Comparison of ENCODE assay signal across 10 cellular contexts in genomic region chr11:45209904-45210699, GRCh38.
A peak's percentile ranks its signal among the peaks of the same experiment; 100 is the strongest.
DNase-seq lines count a peak whose midpoint lies in the region; ATAC-seq, FAIRE-seq and TF ChIP-seq lines count a peak whose summit lies in the region.
"Had no signal": no experiment of that assay in that cellular context is flagged by ENCODE, and none has a peak within 500 bp of the region (broad histone marks: within the 10 kb centered on the region; RNA-seq: fewer than 3 reads in every experiment).

No MANE protein-coding gene starts in this region.

- H3K79me2 ChIP-seq in GM23248 (ENCODE audit: insufficient read depth) (no peaks in the 10 kb centered on the region), GM12878 (ENCODE audit: control insufficient read depth, insufficient read depth, low read length) (no peaks in the 10 kb centered on the region), hepatocyte (peaks cover 16% of the 10 kb centered on the region)

- H3K4me1 ChIP-seq in GM23248 (ENCODE audit: insufficient read depth) (peaks cover 5% of the 10 kb centered on the region; the same call in 1 of the 2 replicates), GM12878 (ENCODE audit: control insufficient read depth, insufficient read depth, low read length) (no peaks in the 10 kb centered on the region), hepatocyte (ENCODE audit: insufficient read depth) (peaks cover 31% of the 10 kb centered on the region), sigmoid colon (peaks cover 0 to 47% (median 42%) of the 10 kb centered on the region in 4 donors)

- no peaks in the 10 kb centered on the region for H3F3A ChIP-seq in GM23248 (ENCODE audit: insufficient read depth)

- no peak for TF ChIP-seq EP300 in GM12878 (IDR thresholded peaks at IDR 0.05; ENCODE audit: borderline replicate concordance in 1 of 2, control insufficient read depth in 1 of 2, low read depth in 2 of 2, low read length in 2 of 2)
- TF ChIP-seq EP300 in sigmoid colon (IDR thresholded peaks at IDR 0.05): peak in 3 of 4 donors; percentile 76 to 95 (median 84)

- H3K36me3 ChIP-seq in GM23248 (ENCODE audit: low read depth) (no peaks in the 10 kb centered on the region), GM12878 (ENCODE audit: control insufficient read depth in 2 of 2, insufficient read depth in 2 of 2, low read length in 1 of 2) (no peaks in the 10 kb centered on the region; a peak in 1 of 4 replicates), hepatocyte (replicated peaks; ENCODE audit: insufficient read depth, low read depth) (no peaks in the 10 kb centered on the region), sigmoid colon (peaks cover 8 to 23% (median 18%) of the 10 kb centered on the region in 4 donors)

- H3K4me2 ChIP-seq in GM23248 (ENCODE audit: unreplicated experiment) (no peak overlapping the region), GM12878 (ENCODE audit: control insufficient read depth, insufficient read depth) (no peak overlapping the region), hepatocyte (peak overlapping the region; percentile 56)

- H3K36me3 Mint-ChIP-seq in T-helper 17 cell (ENCODE audit: low read depth): no peaks in the 10 kb centered on the region

- H2AFZ ChIP-seq in GM23248 (peak overlapping the region; percentile 56; the same call in 1 of the 2 replicates), GM12878 (ENCODE audit: control insufficient read depth, low read depth, low read length) (peak overlapping the region; percentile 26), hepatocyte (no peak overlapping the region)

- CTCF ChIA-PET in GM12878 (lab: Yijun Ruan, JAX): interaction anchor here (1.0 kb wide), 1 partner anchor 18 kb away, joined by 3 read pairs; no protein-coding TSS in a partner anchor

- no peak overlapping the region for H3K4me3 Mint-ChIP-seq in T-helper 17 cell

- no peaks in the 10 kb centered on the region for H3K27me3 ChIP-seq in GM23248 (replicated peaks; ENCODE audit: insufficient read depth)
- H3K27me3 ChIP-seq in GM12878 (replicated peaks in 1 of 2; ENCODE audit: control insufficient read depth in 2 of 2, insufficient read depth in 2 of 2, low read length in 1 of 2): no peaks in the 10 kb centered on the region
- no peaks in the 10 kb centered on the region for H3K27me3 ChIP-seq in hepatocyte
- no peaks in the 10 kb centered on the region for H3K27me3 ChIP-seq in sigmoid colon

- RAD21 ChIA-PET in GM12878 (lab: Charles Lee; ENCODE audit: unreplicated experiment): no interaction called here

- TF ChIP-seq RAD21 in GM12878 (IDR thresholded peaks at IDR 0.05; ENCODE audit: insufficient read depth, low read depth, low read length): no peak

- intact Hi-C loops in GM12878 (cut with micrococcal nuclease; ENCODE audit: unreplicated experiment) (no loop called here), sigmoid colon (cut with DNase I) (loop anchor here (1.0 to 10.0 kb wide), 3 partner anchors 30 to 275 kb away; partner anchors contain the start of gene PRDM11)

- TF ChIP-seq CTCF in GM12878 (IDR thresholded peaks at IDR 0.05 in 2 of 3, conservative IDR thresholded peaks at IDR 0.05 in 1 of 3; ENCODE audit: control insufficient read depth in 2 of 3, extremely low read depth in 1 of 3, insufficient read depth in 1 of 3, low read depth in 3 of 3, low read length in 3 of 3) (no peak), hepatocyte (IDR thresholded peaks at IDR 0.05; ENCODE audit: poor library complexity) (peak; percentile 11), sigmoid colon (IDR thresholded peaks at IDR 0.05) (no peak)

- no peak for FAIRE-seq in GM12878 (lab: Jason Lieb, UNC)
- FAIRE-seq: GM18507 had no signal

- TF ChIP-seq POLR2A in GM12878 (IDR thresholded peaks at IDR 0.05; ENCODE audit: low read depth, low read length) (no peak), sigmoid colon (IDR thresholded peaks at IDR 0.05) (peak in 1 of 2 donors; percentile 44)

- H3K9me2 ChIP-seq in GM23248 (ENCODE audit: insufficient read depth) (no peaks in the 10 kb centered on the region), hepatocyte (replicated peaks; ENCODE audit: insufficient read depth) (no peaks in the 10 kb centered on the region)

- SMC1A ChIA-PET in GM12878 (lab: Charles Lee; ENCODE audit: uncharacterized antibody, unreplicated experiment): no interaction called here

- no peak overlapping the region for H3K27ac Mint-ChIP-seq in T-helper 17 cell

- H3K4me3 ChIP-seq in GM23248 (no peak overlapping the region), GM12878 (no peak overlapping the region), hepatocyte (no peak overlapping the region), sigmoid colon (peak overlapping the region in 3 of 4 donors; percentile 7 to 29 (median 18))

- H3K4me1 Mint-ChIP-seq in T-helper 17 cell: peaks cover 4% of the 10 kb centered on the region

- POLR2A ChIA-PET in GM12878 (lab: Charles Lee): no interaction called here

- no peak overlapping the region for H3K27ac ChIP-seq in GM23248
- no peak overlapping the region for H3K27ac ChIP-seq in GM12878 (ENCODE audit: control insufficient read depth, insufficient read depth)
- H3K27ac ChIP-seq in hepatocyte: peak overlapping the region; percentile 88
- H3K27ac ChIP-seq in sigmoid colon: peak overlapping the region; percentile 87 to 95 (median 88)
- H3K27ac ChIP-seq: epithelial cell of prostate had no signal

- in situ Hi-C loops in GM23248 (cut with MboI) (no loop called here), GM12878 (cut with MboI) (no loop called here)

- 26 to 28% methylated on average over 28 to 29 of the region's 29 CpGs for WGBS in GM23248 (ENCODE audit: low coverage in 1 of 2, low lambda C conversion rate in 2 of 2, missing lambda C conversion rate in 2 of 2), 2 experiments
- 40% methylated on average over 23 of the region's 29 CpGs for WGBS in GM12878 (ENCODE audit: insufficient coverage, insufficient replicate concordance, low lambda C conversion rate, missing lambda C conversion rate)
- 41% methylated on average over 27 of the region's 29 CpGs for WGBS in hepatocyte (ENCODE audit: low lambda C conversion rate, missing lambda C conversion rate)
- WGBS in sigmoid colon, 2 donors: 41 to 73% methylated on average over 29 of the region's 29 CpGs

- H3K9ac ChIP-seq in GM23248 (no peak overlapping the region), GM12878 (ENCODE audit: control insufficient read depth, insufficient read depth, low read length) (no peak overlapping the region)

- no peaks in the 10 kb centered on the region for H3K9me3 ChIP-seq in GM23248 (ENCODE audit: low read depth)
- H3K9me3 ChIP-seq in GM12878 (replicated peaks; ENCODE audit: control insufficient read depth, insufficient read depth, low read length): no peaks in the 10 kb centered on the region
- no peaks in the 10 kb centered on the region for H3K9me3 ChIP-seq in hepatocyte (ENCODE audit: low read depth)
- H3K9me3 ChIP-seq in sigmoid colon: no peaks in the 10 kb centered on the region
- H3K9me3 ChIP-seq in T-helper 17 cell (ENCODE audit: control insufficient read depth, low read length, poor library complexity, severe bottlenecking): no peaks in the 10 kb centered on the region

- no TSS peak for BruUV-seq in GM12878 (replicated peaks; lab: Mats Ljungman, UMichigan)

- no peaks in the 10 kb centered on the region for H4K20me1 ChIP-seq in GM23248 (ENCODE audit: insufficient read depth)
- no peaks in the 10 kb centered on the region for H4K20me1 ChIP-seq in GM12878 (ENCODE audit: control insufficient read depth, insufficient read depth)
- H4K20me1 ChIP-seq in hepatocyte (ENCODE audit: insufficient read depth, poor library complexity, severe bottlenecking): no peaks in the 10 kb centered on the region

- ATAC-seq in GM12878 (no peak; the same call in 1 of the 3 replicates), T-helper 17 cell (no peak), GM18519 (IDR thresholded peaks at IDR 0.05; ENCODE audit: low FRiP score, unreplicated experiment) (no peak)

- H3K27me3 Mint-ChIP-seq in T-helper 17 cell: no peaks in the 10 kb centered on the region

- DNase-seq in GM23248 (peak; percentile 48), GM12878 (ENCODE audit: low read depth, low spot score) (no peak), hepatocyte (ENCODE audit: low spot score) (peak; percentile 91), sigmoid colon (peak; percentile 98), T-helper 17 cell (no peak), SHP77 (lab: John Stamatoyannopoulos, UW) (no peak)
- DNase-seq in activated effector memory CD4-positive, alpha-beta T cell treated with Interleukin-2 at 50 U/mL for 16 hours: no peak

TF ChIP-seq in GM12878, 131 proteins besides CTCF, POLR2A, EP300 and RAD21:
- TF ChIP-seq MEF2B (IDR thresholded peaks at IDR 0.05; ENCODE audit: partially characterized antibody, poor library complexity, severe bottlenecking) (peak; percentile 51), RUNX3 (IDR thresholded peaks at IDR 0.05; ENCODE audit: low read length) (no peak), MTA2 (IDR thresholded peaks at IDR 0.05; ENCODE audit: low read depth) (no peak), CEBPZ (IDR thresholded peaks at IDR 0.05; ENCODE audit: low read depth, low read length) (no peak)

Comparison
In these comparisons a context has a peak if more than half of its experiments do, and no peak if none do; other contexts are left out.
1. DNase-seq: peak in GM23248 (single experiment), hepatocyte (single experiment) and sigmoid colon (single experiment); none in GM12878 (single experiment), activated effector memory CD4-positive, alpha-beta T cell treated with Interleukin-2 at 50 U/mL for 16 hours (single experiment), T-helper 17 cell (0 of 3) and SHP77 (0 of 2).
2. H3K27ac ChIP-seq: peak in hepatocyte (single experiment) and sigmoid colon (4 of 4); none in GM23248 (single experiment) and GM12878 (single experiment).
3. H3K4me3 ChIP-seq: peak in sigmoid colon (3 of 4); none in GM23248 (single experiment), GM12878 (single experiment) and hepatocyte (single experiment).